Comparison of ENCODE assay signal across 10 cellular contexts in genomic region chr5:67350600-67351315, GRCh38.
DNase-seq lines count a peak whose midpoint lies in the region; TF ChIP-seq lines count a peak whose summit lies in the region.
"Had no signal": no experiment of that assay in that cellular context is flagged by ENCODE, and none has a peak within 500 bp of the region (broad histone marks: within the 10 kb centered on the region; RNA-seq: fewer than 3 reads in every experiment).

No MANE protein-coding gene starts in this region.

- H3K4me1 ChIP-seq in suprapubic skin: peaks cover 28% of the 10 kb centered on the region

- peaks cover 21% of the 10 kb centered on the region for H3K4me1 Mint-ChIP-seq in activated naive CD4-positive, alpha-beta T cell treated with anti-CD3 and anti-CD28 coated beads, Interleukin-2, amount 50 U/mL, for 24 hours

- H3K27ac ChIP-seq in suprapubic skin: peak overlapping the region; percentile 48

- peak overlapping the region; percentile 1 for H3K4me3 ChIP-seq in suprapubic skin

- no peak for TF ChIP-seq CTCF in suprapubic skin (IDR thresholded peaks at IDR 0.05)

- no peaks in the 10 kb centered on the region for H3K27me3 ChIP-seq in suprapubic skin

- 50% methylated on average over 14 of the region's 14 CpGs for WGBS in suprapubic skin

- peaks cover 1% of the 10 kb centered on the region for H3K36me3 Mint-ChIP-seq in activated naive CD4-positive, alpha-beta T cell treated with anti-CD3 and anti-CD28 coated beads, Interleukin-2, amount 50 U/mL, for 24 hours

- H3K9me3 Mint-ChIP-seq in activated naive CD4-positive, alpha-beta T cell treated with anti-CD3 and anti-CD28 coated beads, Interleukin-2, amount 50 U/mL, for 24 hours: peaks cover 4% of the 10 kb centered on the region

- H3K36me3 ChIP-seq in suprapubic skin: no peaks in the 10 kb centered on the region

- no peak for TF ChIP-seq POLR2A in suprapubic skin (IDR thresholded peaks at IDR 0.05)

- no peaks in the 10 kb centered on the region for H3K9me3 ChIP-seq in suprapubic skin

- DNase-seq in activated naive CD4-positive, alpha-beta T cell (lab: John Stamatoyannopoulos, UW): no peak
- peak; percentile 50 for DNase-seq in NCI-H774 (lab: John Stamatoyannopoulos, UW)
- peak; percentile 37 for DNase-seq in dermis blood vessel endothelial cell
- DNase-seq in suprapubic skin (ENCODE audit: low spot score in 2 of 2): no peak
- no peak for DNase-seq in 8988T
- DNase-seq in cerebellum (ENCODE audit: low spot score): no peak
- DNase-seq in NCI-H226: no peak
- DNase-seq: hippocampal formation, nucleus accumbens had no signal

- H3K27me3 Mint-ChIP-seq in activated naive CD4-positive, alpha-beta T cell treated with anti-CD3 and anti-CD28 coated beads, Interleukin-2, amount 50 U/mL, for 24 hours: no peaks in the 10 kb centered on the region

- H3K4me3 Mint-ChIP-seq in activated naive CD4-positive, alpha-beta T cell treated with anti-CD3 and anti-CD28 coated beads, Interleukin-2, amount 50 U/mL, for 24 hours: peak overlapping the region; percentile 78

- no peak overlapping the region for H3K27ac Mint-ChIP-seq in activated naive CD4-positive, alpha-beta T cell treated with anti-CD3 and anti-CD28 coated beads, Interleukin-2, amount 50 U/mL, for 24 hours

- TF ChIP-seq EP300 in suprapubic skin (IDR thresholded peaks at IDR 0.05): no peak

Comparison
In these comparisons a context has a peak if more than half of its experiments do, and no peak if none do; other contexts are left out.
1. DNase-seq: peak in NCI-H774 (single experiment) and dermis blood vessel endothelial cell (single experiment); none in activated naive CD4-positive, alpha-beta T cell (0 of 4), suprapubic skin (0 of 2), 8988T (single experiment), cerebellum (single experiment) and NCI-H226 (single experiment).